ENCODE assay signal across 17 cellular contexts in genomic region chr2:155308367-155309009, GRCh38.
A peak's percentile ranks its signal among the peaks of the same experiment; 100 is the strongest.
DNase-seq lines count a peak whose midpoint lies in the region; ATAC-seq and TF ChIP-seq lines count a peak whose summit lies in the region.
"Had no signal": no experiment of that assay in that cellular context is flagged by ENCODE, and none has a peak within 500 bp of the region (broad histone marks: within the 10 kb centered on the region; RNA-seq: fewer than 3 reads in every experiment).

No MANE protein-coding gene starts in this region.

- H3K4me2 ChIP-seq in OCI-LY3 (ENCODE audit: low read length), result peak overlapping the region; percentile 38

- TF ChIP-seq CTCF in OCI-LY3 (IDR thresholded peaks at IDR 0.05; ENCODE audit: low read depth, low read length), result no peak
- TF ChIP-seq CTCF in breast epithelium (IDR thresholded peaks at IDR 0.05), result no peak
- TF ChIP-seq CTCF in right atrium auricular region (IDR thresholded peaks at IDR 0.05), result no peak

- no peak overlapping the region for H3K27ac ChIP-seq in OCI-LY3 (ENCODE audit: low read length)
- no peak overlapping the region for H3K27ac ChIP-seq in breast epithelium
- no peak overlapping the region for H3K27ac ChIP-seq in right atrium auricular region
- H3K27ac ChIP-seq: esophagus muscularis mucosa, transverse colon had no signal

- H3K36me3 ChIP-seq in OCI-LY3 (replicated peaks; ENCODE audit: low read depth, low read length), result no peaks in the 10 kb centered on the region
- H3K36me3 ChIP-seq in breast epithelium, result no peaks in the 10 kb centered on the region
- H3K36me3 ChIP-seq in right atrium auricular region, result no peaks in the 10 kb centered on the region
- H3K36me3 ChIP-seq: esophagus muscularis mucosa, transverse colon had no signal

- H3K4me1 ChIP-seq in OCI-LY3 (ENCODE audit: low read length), result peaks cover 18% of the 10 kb centered on the region
- H3K4me1 ChIP-seq in breast epithelium, result no peaks in the 10 kb centered on the region
- no peaks in the 10 kb centered on the region for H3K4me1 ChIP-seq in right atrium auricular region
- H3K4me1 ChIP-seq: esophagus muscularis mucosa, transverse colon had no signal

- no peaks in the 10 kb centered on the region for H3K79me2 ChIP-seq in OCI-LY3 (ENCODE audit: low read length)

- H3K9me3 ChIP-seq in OCI-LY3 (ENCODE audit: insufficient read depth, low read length), result no peaks in the 10 kb centered on the region
- H3K9me3 ChIP-seq in breast epithelium, result no peaks in the 10 kb centered on the region
- H3K9me3 ChIP-seq in right atrium auricular region, result no peaks in the 10 kb centered on the region
- H3K9me3 ChIP-seq: esophagus muscularis mucosa, transverse colon had no signal

- no peak overlapping the region for H2AFZ ChIP-seq in OCI-LY3 (ENCODE audit: low read depth, low read length)

- DNase-seq in DMS 273 treated with DMSO at 0.1 percent for 48 hours (lab: John Stamatoyannopoulos, UW), result peak; percentile 13
- DNase-seq in breast epithelium (ENCODE audit: low spot score in 2 of 2), result no peak
- DNase-seq in right atrium auricular region (ENCODE audit: low spot score), result no peak
- no peak for DNase-seq in SK-N-DZ (ENCODE audit: low spot score)
- DNase-seq: activated naive CD4-positive, alpha-beta T cell; CD4-positive, alpha-beta T cell; midbrain; NCI-H1436; NCI-H2171 treated with DMSO at 0.1 percent for 48 hours; stimulated activated naive CD8-positive, alpha-beta T cell treated with anti-CD3 and anti-CD28 coated beads, Interleukin-15, amount 100 ng/mL, for 72 hours; transverse colon had no signal

- intact Hi-C loops in breast epithelium (cut with DNase I; ENCODE audit: low total_unique reads), result no loop called here

- no peak overlapping the region for H3K9ac ChIP-seq in OCI-LY3 (ENCODE audit: low read length)

- H3K4me3 ChIP-seq in OCI-LY3 (ENCODE audit: low read length) (no peak overlapping the region), breast epithelium (no peak overlapping the region), right atrium auricular region (no peak overlapping the region)
- H3K4me3 ChIP-seq: esophagus muscularis mucosa, transverse colon had no signal

- ATAC-seq in GM18858 (IDR thresholded peaks at IDR 0.05; ENCODE audit: unreplicated experiment), result peak; percentile 32
- ATAC-seq in HG03039 (IDR thresholded peaks at IDR 0.05; ENCODE audit: unreplicated experiment), result peak; percentile 44
- ATAC-seq in HG02623 (IDR thresholded peaks at IDR 0.05; ENCODE audit: unreplicated experiment), result no peak
- ATAC-seq: HCT116; stimulated activated naive CD8-positive, alpha-beta T cell treated with anti-CD3 and anti-CD28 coated beads, Interleukin-15, amount 100 ng/mL, for 72 hours had no signal

- no peaks in the 10 kb centered on the region for H4K20me1 ChIP-seq in OCI-LY3 (ENCODE audit: insufficient read depth, low read length)

- no peak for TF ChIP-seq POLR2A in breast epithelium (IDR thresholded peaks at IDR 0.05)

- H3K27me3 ChIP-seq in OCI-LY3 (ENCODE audit: low read depth, low read length) (no peaks in the 10 kb centered on the region), breast epithelium (no peaks in the 10 kb centered on the region), right atrium auricular region (no peaks in the 10 kb centered on the region)
- H3K27me3 ChIP-seq: esophagus muscularis mucosa, transverse colon had no signal
